13 cellular contexts compared by ENCODE assay signal in the genomic region with DNA sequence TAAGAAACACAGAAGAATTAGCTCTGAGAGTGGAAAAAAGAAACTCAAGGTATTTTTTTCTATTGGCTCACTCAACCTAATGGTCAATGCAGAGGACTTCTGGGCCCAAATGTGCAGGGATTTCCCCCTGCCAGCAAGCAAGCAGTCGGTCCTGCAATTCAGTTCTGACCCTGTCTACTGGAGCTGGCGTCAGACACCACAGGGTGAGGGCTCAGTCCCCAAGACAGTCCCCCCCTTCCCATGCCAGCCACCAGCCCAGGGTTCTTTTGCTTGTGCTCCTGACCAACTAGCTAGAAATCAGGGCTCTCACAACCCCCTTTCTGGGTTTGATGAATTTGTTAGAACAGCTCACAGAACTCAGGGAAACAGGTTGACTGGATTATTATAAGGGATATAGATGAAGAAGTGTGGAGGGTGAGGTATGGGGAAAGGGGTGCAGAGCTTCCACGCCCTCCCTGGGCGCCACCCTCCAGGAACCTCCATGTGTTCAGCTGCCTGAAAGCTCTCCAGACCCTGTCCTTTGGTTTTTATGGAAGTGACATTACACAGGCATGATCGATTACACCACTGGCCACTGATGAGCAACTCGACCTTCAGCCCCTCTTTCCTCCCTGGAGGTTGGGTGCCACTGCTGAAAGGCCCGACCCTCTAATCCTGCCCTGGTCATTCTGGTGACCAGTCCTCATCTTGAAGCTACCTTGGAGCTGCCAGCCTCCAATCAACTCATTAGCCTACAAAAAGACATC. TPM values are rescaled to one million over a fixed set of nuclear protein-coding genes. Genes with fewer than 3 reads are reported as not detected.
DNase-seq lines count a peak whose midpoint lies in the region; ATAC-seq lines count a peak whose summit lies in the region.
"Had no signal": no experiment of that assay in that cellular context is flagged by ENCODE, and none has a peak within 500 bp of the region (broad histone marks: within the 10 kb centered on the region; RNA-seq: fewer than 3 reads in every experiment).

No MANE protein-coding gene starts in this region.

- H3K4me3 Mint-ChIP-seq in activated CD4-positive, alpha-beta T cell treated with anti-CD3 and anti-CD28 coated beads, Interleukin-2, amount 10 ng/mL, durations not matched to agents 24 days and 14 days: peak overlapping the region; percentile 76
- H3K4me3 Mint-ChIP-seq in activated CD8-positive, alpha-beta T cell treated with anti-CD3 and anti-CD28 coated beads, Interleukin-2, amount 10 ng/mL, durations not matched to agents 7 days and 5 days: peak overlapping the region; percentile 75
- peak overlapping the region; percentile 77 to 87 for H3K4me3 Mint-ChIP-seq in stimulated activated naive CD8-positive, alpha-beta T cell treated with anti-CD3 and anti-CD28 coated beads, Interleukin-15, amount 100 ng/mL, for 72 hours
- H3K4me3 Mint-ChIP-seq: brain had no signal

- POLR2A ChIA-PET in activated CD8-positive, alpha-beta T cell treated with anti-CD3 and anti-CD28 coated beads, Interleukin-2, amount 10 ng/mL, durations not matched to agents 7 days and 5 days (lab: Charles Lee): interaction anchor here (0.7 to 4.2 kb wide), 10 partner anchors 9 to 719 kb away, joined by 3 to 37 read pairs (median 4); partner anchors contain the start of gene TRAPPC10

- no peak for ATAC-seq in activated CD8-positive, alpha-beta T cell treated with anti-CD3 and anti-CD28 coated beads, Interleukin-2, amount 10 ng/mL, durations not matched to agents 7 days and 5 days
- no peak for ATAC-seq in right cardiac atrium
- ATAC-seq in stimulated activated naive CD8-positive, alpha-beta T cell treated with anti-CD3 and anti-CD28 coated beads, Interleukin-15, amount 100 ng/mL, for 72 hours: no peak
- ATAC-seq in HG03175 (IDR thresholded peaks at IDR 0.05; ENCODE audit: unreplicated experiment): no peak
- no peak for ATAC-seq in GM21381 (IDR thresholded peaks at IDR 0.05; ENCODE audit: unreplicated experiment)
- ATAC-seq: A549 had no signal

- DNase-seq in activated CD4-positive, alpha-beta T cell treated with anti-CD3 and anti-CD28 coated beads, Interleukin-2, amount 10 ng/mL, durations not matched to agents 24 days and 14 days: peak; percentile 60
- no peak for DNase-seq in activated CD4-positive, alpha-beta T cell treated with anti-CD3 and anti-CD28 coated beads for 48 hours
- no peak for DNase-seq in activated CD8-positive, alpha-beta T cell treated with anti-CD3 and anti-CD28 coated beads, Interleukin-2, amount 10 ng/mL, durations not matched to agents 7 days and 5 days
- DNase-seq in right cardiac atrium: no peak
- DNase-seq in stimulated activated naive CD8-positive, alpha-beta T cell treated with anti-CD3 and anti-CD28 coated beads, Interleukin-15, amount 100 ng/mL, for 72 hours: no peak
- DNase-seq in 8988T: no peak
- DNase-seq: MV-4-11, NCI-H510A had no signal

- CTCF ChIA-PET in activated CD8-positive, alpha-beta T cell treated with anti-CD3 and anti-CD28 coated beads, Interleukin-2, amount 10 ng/mL, durations not matched to agents 7 days and 5 days (lab: Charles Lee): interaction anchor here (1.0 to 4.0 kb wide), 10 partner anchors 8 to 296 kb away, joined by 3 to 22 read pairs (median 5); partner anchors contain the start of gene RRP1

- intact Hi-C loops in activated CD4-positive, alpha-beta T cell treated with anti-CD3 and anti-CD28 coated beads, Interleukin-2, amount 10 ng/mL, durations not matched to agents 24 days and 14 days (cut with micrococcal nuclease): loop anchor here (1.0 kb wide), 1 partner anchor 71 kb away; no protein-coding TSS in a partner anchor
- intact Hi-C loops in right cardiac atrium (cut with DNase I): no loop called here

- H3K27ac Mint-ChIP-seq in activated CD4-positive, alpha-beta T cell treated with anti-CD3 and anti-CD28 coated beads, Interleukin-2, amount 10 ng/mL, durations not matched to agents 24 days and 14 days: peak overlapping the region; percentile 97
- H3K27ac Mint-ChIP-seq in activated CD8-positive, alpha-beta T cell treated with anti-CD3 and anti-CD28 coated beads, Interleukin-2, amount 10 ng/mL, durations not matched to agents 7 days and 5 days: peak overlapping the region; percentile 95
- H3K27ac Mint-ChIP-seq in stimulated activated naive CD8-positive, alpha-beta T cell treated with anti-CD3 and anti-CD28 coated beads, Interleukin-15, amount 100 ng/mL, for 72 hours: peak overlapping the region; percentile 97

- no peaks in the 10 kb centered on the region for H3K9me3 Mint-ChIP-seq in activated CD4-positive, alpha-beta T cell treated with anti-CD3 and anti-CD28 coated beads, Interleukin-2, amount 10 ng/mL, durations not matched to agents 24 days and 14 days
- no peaks in the 10 kb centered on the region for H3K9me3 Mint-ChIP-seq in activated CD8-positive, alpha-beta T cell treated with anti-CD3 and anti-CD28 coated beads, Interleukin-2, amount 10 ng/mL, durations not matched to agents 7 days and 5 days (ENCODE audit: insufficient read depth)
- no peaks in the 10 kb centered on the region for H3K9me3 Mint-ChIP-seq in stimulated activated naive CD8-positive, alpha-beta T cell treated with anti-CD3 and anti-CD28 coated beads, Interleukin-15, amount 100 ng/mL, for 72 hours
- H3K9me3 Mint-ChIP-seq: brain had no signal

- H3K4me1 ChIP-seq in right cardiac atrium (ENCODE audit: control insufficient read depth, insufficient read depth, low read length): peaks cover 19% of the 10 kb centered on the region
- H3K4me1 ChIP-seq: A549 had no signal

- H3K9me3 ChIP-seq in right cardiac atrium (ENCODE audit: control insufficient read depth, low read length): no peaks in the 10 kb centered on the region
- H3K9me3 ChIP-seq: A549 had no signal

- no peaks in the 10 kb centered on the region for H3K27me3 ChIP-seq in right cardiac atrium (ENCODE audit: control insufficient read depth, insufficient read depth)

- H3K27ac ChIP-seq in right cardiac atrium (ENCODE audit: low read length): peak overlapping the region; percentile 3
- H3K27ac ChIP-seq: A549, HL-60 had no signal

- H3K4me1 Mint-ChIP-seq in activated CD4-positive, alpha-beta T cell treated with anti-CD3 and anti-CD28 coated beads, Interleukin-2, amount 10 ng/mL, durations not matched to agents 24 days and 14 days: peaks cover 85% of the 10 kb centered on the region
- H3K4me1 Mint-ChIP-seq in activated CD8-positive, alpha-beta T cell treated with anti-CD3 and anti-CD28 coated beads, Interleukin-2, amount 10 ng/mL, durations not matched to agents 7 days and 5 days (ENCODE audit: low read depth): peaks cover 97% of the 10 kb centered on the region
- H3K4me1 Mint-ChIP-seq in stimulated activated naive CD8-positive, alpha-beta T cell treated with anti-CD3 and anti-CD28 coated beads, Interleukin-15, amount 100 ng/mL, for 72 hours: peaks cover 99% of the 10 kb centered on the region
- H3K4me1 Mint-ChIP-seq: brain had no signal

- H3K4me3 ChIP-seq in right cardiac atrium (ENCODE audit: low read length): no peak overlapping the region
- H3K4me3 ChIP-seq: A549 had no signal

- H3K27me3 Mint-ChIP-seq in activated CD4-positive, alpha-beta T cell treated with anti-CD3 and anti-CD28 coated beads, Interleukin-2, amount 10 ng/mL, durations not matched to agents 24 days and 14 days: no peaks in the 10 kb centered on the region
- no peaks in the 10 kb centered on the region for H3K27me3 Mint-ChIP-seq in activated CD8-positive, alpha-beta T cell treated with anti-CD3 and anti-CD28 coated beads, Interleukin-2, amount 10 ng/mL, durations not matched to agents 7 days and 5 days (ENCODE audit: low read depth)
- no peaks in the 10 kb centered on the region for H3K27me3 Mint-ChIP-seq in stimulated activated naive CD8-positive, alpha-beta T cell treated with anti-CD3 and anti-CD28 coated beads, Interleukin-15, amount 100 ng/mL, for 72 hours
- H3K27me3 Mint-ChIP-seq: brain had no signal

- 88% methylated on average over 7 of the region's 7 CpGs for WGBS in right cardiac atrium

- H3K36me3 Mint-ChIP-seq in activated CD4-positive, alpha-beta T cell treated with anti-CD3 and anti-CD28 coated beads, Interleukin-2, amount 10 ng/mL, durations not matched to agents 24 days and 14 days (ENCODE audit: low read depth): peaks cover 89% of the 10 kb centered on the region
- H3K36me3 Mint-ChIP-seq in activated CD8-positive, alpha-beta T cell treated with anti-CD3 and anti-CD28 coated beads, Interleukin-2, amount 10 ng/mL, durations not matched to agents 7 days and 5 days (ENCODE audit: low read depth): peaks cover 94% of the 10 kb centered on the region

RNA-seq across cellular contexts. Expression of gene PWP2, which starts 22.5 kb away (rescaled TPM):
- total RNA-seq in activated CD4-positive, alpha-beta T cell treated with anti-CD3 and anti-CD28 coated beads, Interleukin-2, amount 10 ng/mL, durations not matched to agents 24 days and 14 days: 10.0 and 16.5 TPM in 2 replicates
- 1 to 10 TPM; 2.9 to 8.0 TPM for total RNA-seq in activated CD8-positive, alpha-beta T cell treated with anti-CD3 and anti-CD28 coated beads, Interleukin-2, amount 10 ng/mL, durations not matched to agents 7 days and 5 days
- 1 to 10 TPM in 3 of 4 donors, under 1 TPM in 1; 0.94 to 8.9 (median 2.3) TPM for total RNA-seq in right cardiac atrium
- polyA plus RNA-seq in right cardiac atrium: 1.6 TPM

RNA-seq across cellular contexts. Expression of gene GATD3, which starts 48.8 kb away (rescaled TPM):
- total RNA-seq in activated CD4-positive, alpha-beta T cell treated with anti-CD3 and anti-CD28 coated beads, Interleukin-2, amount 10 ng/mL, durations not matched to agents 24 days and 14 days: 13.1 and 15.0 TPM in 2 replicates
- 10 to 100 TPM in 1 of 2 experiments, 1 to 10 TPM in 1; 8.2 to 10.6 TPM for total RNA-seq in activated CD8-positive, alpha-beta T cell treated with anti-CD3 and anti-CD28 coated beads, Interleukin-2, amount 10 ng/mL, durations not matched to agents 7 days and 5 days
- 10 to 100 TPM in 3 of 4 donors, 1 to 10 TPM in 1; 7.0 to 83.1 (median 14.1) TPM for total RNA-seq in right cardiac atrium
- 12.1 TPM for polyA plus RNA-seq in right cardiac atrium
